ENCODE assay signal across 8 cellular contexts in the genomic region with DNA sequence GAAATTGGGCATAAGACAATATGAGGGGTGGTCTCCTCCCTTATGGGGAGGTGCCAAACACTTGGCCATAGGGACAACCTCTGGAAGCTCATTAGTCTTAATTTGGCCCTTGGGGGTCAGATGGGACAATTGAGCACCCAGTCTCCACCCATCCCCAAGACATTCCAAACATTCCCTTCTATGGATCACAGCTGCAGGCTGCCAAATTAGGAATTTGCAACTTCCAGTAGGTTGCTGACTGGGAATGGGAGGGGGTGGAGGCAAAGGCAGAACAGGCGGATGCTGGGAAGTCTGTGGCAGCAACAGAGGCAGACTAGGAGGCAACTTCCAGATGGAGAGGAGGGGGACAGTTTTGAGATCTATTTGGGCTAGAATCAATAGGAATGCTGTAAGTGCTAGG. TPM values are rescaled to one million over a fixed set of nuclear protein-coding genes. Genes with fewer than 3 reads are reported as not detected.
DNase-seq lines count a peak whose midpoint lies in the region; ATAC-seq and TF ChIP-seq lines count a peak whose summit lies in the region.

No MANE protein-coding gene starts in this region.

- H4K91ac ChIP-seq in mesenchymal stem cell (ENCODE audit: low read length): no peak overlapping the region

- H3K4me3 ChIP-seq in colonic mucosa: no peak overlapping the region
- no peak overlapping the region for H3K4me3 ChIP-seq in mesenchymal stem cell (ENCODE audit: insufficient read depth in 1 of 2, low read depth in 1 of 2, low read length in 2 of 2)
- no peak overlapping the region for H3K4me3 ChIP-seq in lower leg skin (ENCODE audit: low read depth, poor library complexity, severe bottlenecking)

- H2BK5ac ChIP-seq in mesenchymal stem cell (ENCODE audit: low read depth, low read length, poor library complexity, severe bottlenecking): peak overlapping the region; percentile 39

- no peak overlapping the region for H2BK15ac ChIP-seq in mesenchymal stem cell (ENCODE audit: low read depth, poor library complexity, severe bottlenecking)

- intact Hi-C loops in colonic mucosa (cut with DNase I): loop anchor here (5.0 kb wide), 1 partner anchor 57 kb away; the partner anchor contains the start of gene KCTD6
- intact Hi-C loops in lower leg skin (cut with DNase I; ENCODE audit: low total_unique reads): no loop called here

- H3K4me2 ChIP-seq in mesenchymal stem cell (ENCODE audit: low read length, poor library complexity, severe bottlenecking): no peak overlapping the region

- peak overlapping the region; percentile 51 for H2AFZ ChIP-seq in mesenchymal stem cell (ENCODE audit: low read depth, low read length)

- H3K27me3 ChIP-seq in colonic mucosa (no peaks in the 10 kb centered on the region), mesenchymal stem cell (ENCODE audit: control insufficient read depth in 1 of 2, insufficient read depth in 1 of 2, low read length in 2 of 2) (no peaks in the 10 kb centered on the region)

- H3K9ac ChIP-seq in colonic mucosa (ENCODE audit: low read depth in 2 of 2, low read length in 2 of 2) (no peak overlapping the region), mesenchymal stem cell (ENCODE audit: low read length) (peak overlapping the region; percentile 23)

- DNase-seq in ACHN (peak; percentile 41), HS-27A (ENCODE audit: low read depth) (peak; percentile 83), colonic mucosa (no peak), mesenchymal stem cell (peak; percentile 46), NCI-H82 (lab: John Stamatoyannopoulos, UW) (no peak), lower leg skin (ENCODE audit: low spot score in 2 of 2) (no peak)

- H3K36me3 ChIP-seq in colonic mucosa: no peaks in the 10 kb centered on the region
- H3K36me3 ChIP-seq in mesenchymal stem cell (ENCODE audit: control insufficient read depth in 1 of 2, insufficient read depth in 2 of 2, low read depth in 1 of 2, low read length in 2 of 2): peaks cover 10 to 22% of the 10 kb centered on the region in 2 experiments

- H2BK120ac ChIP-seq in mesenchymal stem cell (ENCODE audit: low read depth, low read length): peak overlapping the region; percentile 49

- no peak overlapping the region for H3K14ac ChIP-seq in mesenchymal stem cell (ENCODE audit: low read length in 2 of 2)

- no peak for TF ChIP-seq CTCF in colonic mucosa (IDR thresholded peaks at IDR 0.05)
- TF ChIP-seq CTCF in lower leg skin (IDR thresholded peaks at IDR 0.05): no peak

- H2BK12ac ChIP-seq in mesenchymal stem cell (ENCODE audit: low read length in 2 of 2): no peak overlapping the region

- H3K9me3 ChIP-seq in colonic mucosa: no peaks in the 10 kb centered on the region
- H3K9me3 ChIP-seq in mesenchymal stem cell (ENCODE audit: control insufficient read depth, low read length): no peaks in the 10 kb centered on the region

- H3K4ac ChIP-seq in mesenchymal stem cell (ENCODE audit: low read depth in 1 of 2, low read length in 2 of 2): peak overlapping the region in 1 of 2 experiments; percentile 64

- H2AK5ac ChIP-seq in mesenchymal stem cell (ENCODE audit: low read length, severe bottlenecking): no peak overlapping the region

- no peak for TF ChIP-seq POLR2A in lower leg skin (IDR thresholded peaks at IDR 0.05)

- H3K27ac ChIP-seq in colonic mucosa (peak overlapping the region; percentile 7), mesenchymal stem cell (ENCODE audit: low read length, poor library complexity, severe bottlenecking) (peak overlapping the region; percentile 79)

- ATAC-seq in GM19397 (IDR thresholded peaks at IDR 0.05; ENCODE audit: unreplicated experiment) (no peak), HG02852 (IDR thresholded peaks at IDR 0.05; ENCODE audit: unreplicated experiment) (no peak)

- peaks cover 4% of the 10 kb centered on the region for H3K79me1 ChIP-seq in mesenchymal stem cell (replicated peaks; ENCODE audit: low read length, poor library complexity, severe bottlenecking)

- H3K4me1 ChIP-seq in colonic mucosa (peaks cover 4% of the 10 kb centered on the region), mesenchymal stem cell (ENCODE audit: control insufficient read depth, insufficient read depth, low read depth, low read length) (peaks cover 16% of the 10 kb centered on the region)

- peak overlapping the region; percentile 33 to 66 for H3K18ac ChIP-seq in mesenchymal stem cell (ENCODE audit: low read depth in 1 of 2, low read length in 2 of 2)

- in situ Hi-C loops in ACHN (cut with HindIII; ENCODE audit: low pct_ligation_motif_present, low pct_unique_long_range_greater_than_20kb, low sequenced_read_pairs): no loop called here

- no peak overlapping the region for H3K23ac ChIP-seq in mesenchymal stem cell (ENCODE audit: low read length in 2 of 2)

- peak overlapping the region; percentile 64 for H4K8ac ChIP-seq in mesenchymal stem cell (ENCODE audit: low read length)

- 31% methylated on average over 1 of the region's 1 CpG for WGBS in mesenchymal stem cell
- 31 to 57% methylated on average over 1 of the region's 1 CpG for WGBS in lower leg skin, 2 donors

RNA-seq across cellular contexts. Expression of gene PDHB, which starts 1.4 kb away (rescaled TPM):
- 10 to 100 TPM; 66.9 to 87.4 TPM for total RNA-seq in colonic mucosa
- 71.9 TPM for polyA plus RNA-seq in mesenchymal stem cell (2013, experiment 1 of 2)
- 76.5 TPM for polyA plus RNA-seq in mesenchymal stem cell (2013, experiment 2 of 2)
- 100 to 1,000 TPM in 2 of 4 donors, 10 to 100 TPM in 2; 36.9 to 112 (median 77.8) TPM for total RNA-seq in lower leg skin

RNA-seq across cellular contexts. Expression of gene KCTD6, which starts 56.9 kb away (rescaled TPM):
- total RNA-seq in colonic mucosa (10 to 100 TPM in 1 of 2 donors, 1 to 10 TPM in 1; 8.1 to 10.2 TPM), lower leg skin (10 to 100 TPM in 3 of 4 donors, 1 to 10 TPM in 1; 9.4 to 14.8 (median 11.6) TPM)
- 5.4 TPM for polyA plus RNA-seq in mesenchymal stem cell (2013, experiment 1 of 2)
- polyA plus RNA-seq in mesenchymal stem cell (2013, experiment 2 of 2): 5.7 TPM

Comparison
In these comparisons a context has a peak if more than half of its experiments do, and no peak if none do; other contexts are left out.
1. DNase-seq: peak in ACHN (single experiment), HS-27A (single experiment) and mesenchymal stem cell (single experiment); none in colonic mucosa (single experiment), NCI-H82 (single experiment) and lower leg skin (0 of 2).